ENCODE assay signal across 8 cellular contexts in genomic region chr5:65076251-65076869, GRCh38.
DNase-seq lines count a peak whose midpoint lies in the region; ATAC-seq and TF ChIP-seq lines count a peak whose summit lies in the region.

No MANE protein-coding gene starts in this region.

- H3K79me2 ChIP-seq in OCI-LY3 (ENCODE audit: low read length), result no peaks in the 10 kb centered on the region

- no peak overlapping the region for H3K27ac Mint-ChIP-seq in activated T-helper 2 cell treated with anti-CD3 and anti-CD28 coated beads, Interferon-gamma antibody, Interleukin-2, Interleukin-4, amounts not matched to agents 10 μg/mL and 5 μg/mL and 100 μg/mL, durations not matched to agents 14 hours and 24 hours and 36 hours

- H3K36me3 Mint-ChIP-seq in activated T-helper 2 cell treated with anti-CD3 and anti-CD28 coated beads, Interferon-gamma antibody, Interleukin-2, Interleukin-4, amounts not matched to agents 10 μg/mL and 5 μg/mL and 100 μg/mL, durations not matched to agents 14 hours and 24 hours and 36 hours (ENCODE audit: low read depth), result no peaks in the 10 kb centered on the region

- no peak overlapping the region for H3K4me3 ChIP-seq in OCI-LY3 (ENCODE audit: low read length)

- no peak overlapping the region for H3K9ac ChIP-seq in OCI-LY3 (ENCODE audit: low read length)

- no peaks in the 10 kb centered on the region for H3K9me3 Mint-ChIP-seq in activated T-helper 2 cell treated with anti-CD3 and anti-CD28 coated beads, Interferon-gamma antibody, Interleukin-2, Interleukin-4, amounts not matched to agents 10 μg/mL and 5 μg/mL and 100 μg/mL, durations not matched to agents 14 hours and 24 hours and 36 hours

- no peak overlapping the region for H2AFZ ChIP-seq in OCI-LY3 (ENCODE audit: low read depth, low read length)

- peaks cover 13% of the 10 kb centered on the region for H3K4me1 Mint-ChIP-seq in activated T-helper 2 cell treated with anti-CD3 and anti-CD28 coated beads, Interferon-gamma antibody, Interleukin-2, Interleukin-4, amounts not matched to agents 10 μg/mL and 5 μg/mL and 100 μg/mL, durations not matched to agents 14 hours and 24 hours and 36 hours (ENCODE audit: low read depth)

- no peaks in the 10 kb centered on the region for H3K36me3 ChIP-seq in OCI-LY3 (replicated peaks; ENCODE audit: low read depth, low read length)

- H3K4me3 Mint-ChIP-seq in activated T-helper 2 cell treated with anti-CD3 and anti-CD28 coated beads, Interferon-gamma antibody, Interleukin-2, Interleukin-4, amounts not matched to agents 10 μg/mL and 5 μg/mL and 100 μg/mL, durations not matched to agents 14 hours and 24 hours and 36 hours (ENCODE audit: low read depth), result no peak overlapping the region

- H3K4me2 ChIP-seq in OCI-LY3 (ENCODE audit: low read length), result 0 out of 2 replicates have a peak overlapping the region, but pooled peaks have one; percentile 4

- ATAC-seq in GM18502 (IDR thresholded peaks at IDR 0.05; ENCODE audit: poor library complexity, unreplicated experiment) (peak; percentile 87), HG02938 (IDR thresholded peaks at IDR 0.05; ENCODE audit: unreplicated experiment) (peak; percentile 88)

- TF ChIP-seq CTCF in 22Rv1 (IDR thresholded peaks at IDR 0.05) (peak; percentile 64), OCI-LY3 (IDR thresholded peaks at IDR 0.05; ENCODE audit: low read depth, low read length) (peak; percentile 48)

- H4K20me1 ChIP-seq in OCI-LY3 (ENCODE audit: insufficient read depth, low read length), result no peaks in the 10 kb centered on the region

- H3K27ac ChIP-seq in 22Rv1, result no peak overlapping the region
- H3K27ac ChIP-seq in OCI-LY3 (ENCODE audit: low read length), result no peak overlapping the region

- peak; percentile 55 for DNase-seq in activated T-helper 2 cell treated with anti-CD3 and anti-CD28 coated beads, Interferon-gamma antibody, Interleukin-2, Interleukin-4, amounts not matched to agents 10 μg/mL and 5 μg/mL and 100 μg/mL, durations not matched to agents 14 hours and 24 hours and 36 hours (ENCODE audit: low spot score)
- DNase-seq in hepatic stellate cell (ENCODE audit: low spot score) (peak; percentile 24), KG1 (lab: John Stamatoyannopoulos, UW) (no peak)
- peak; percentile 30 for DNase-seq in stimulated activated CD8-positive, alpha-beta memory T cell treated with anti-CD3 and anti-CD28 coated beads, Interleukin-12 subunit alpha, Interleukin-12 subunit beta, amount 100 ng/mL, for 1 hour (ENCODE audit: low read depth)

- intact Hi-C loops in activated T-helper 2 cell treated with anti-CD3 and anti-CD28 coated beads, Interferon-gamma antibody, Interleukin-2, Interleukin-4, amounts not matched to agents 10 μg/mL and 5 μg/mL and 100 μg/mL, durations not matched to agents 14 hours and 24 hours and 36 hours (cut with micrococcal nuclease), result loop anchor here (1.0 to 10.0 kb wide), 3 partner anchors 96 to 407 kb away; no protein-coding TSS in a partner anchor

- no peaks in the 10 kb centered on the region for H3K27me3 ChIP-seq in OCI-LY3 (ENCODE audit: low read depth, low read length)

- peaks cover 25% of the 10 kb centered on the region for H3K4me1 ChIP-seq in OCI-LY3 (ENCODE audit: low read length)

- no peaks in the 10 kb centered on the region for H3K9me3 ChIP-seq in OCI-LY3 (ENCODE audit: insufficient read depth, low read length)

- H3K27me3 Mint-ChIP-seq in activated T-helper 2 cell treated with anti-CD3 and anti-CD28 coated beads, Interferon-gamma antibody, Interleukin-2, Interleukin-4, amounts not matched to agents 10 μg/mL and 5 μg/mL and 100 μg/mL, durations not matched to agents 14 hours and 24 hours and 36 hours (ENCODE audit: low read depth), result peaks cover 26% of the 10 kb centered on the region
